ENCODE assay signal across 9 cellular contexts in the genomic region with DNA sequence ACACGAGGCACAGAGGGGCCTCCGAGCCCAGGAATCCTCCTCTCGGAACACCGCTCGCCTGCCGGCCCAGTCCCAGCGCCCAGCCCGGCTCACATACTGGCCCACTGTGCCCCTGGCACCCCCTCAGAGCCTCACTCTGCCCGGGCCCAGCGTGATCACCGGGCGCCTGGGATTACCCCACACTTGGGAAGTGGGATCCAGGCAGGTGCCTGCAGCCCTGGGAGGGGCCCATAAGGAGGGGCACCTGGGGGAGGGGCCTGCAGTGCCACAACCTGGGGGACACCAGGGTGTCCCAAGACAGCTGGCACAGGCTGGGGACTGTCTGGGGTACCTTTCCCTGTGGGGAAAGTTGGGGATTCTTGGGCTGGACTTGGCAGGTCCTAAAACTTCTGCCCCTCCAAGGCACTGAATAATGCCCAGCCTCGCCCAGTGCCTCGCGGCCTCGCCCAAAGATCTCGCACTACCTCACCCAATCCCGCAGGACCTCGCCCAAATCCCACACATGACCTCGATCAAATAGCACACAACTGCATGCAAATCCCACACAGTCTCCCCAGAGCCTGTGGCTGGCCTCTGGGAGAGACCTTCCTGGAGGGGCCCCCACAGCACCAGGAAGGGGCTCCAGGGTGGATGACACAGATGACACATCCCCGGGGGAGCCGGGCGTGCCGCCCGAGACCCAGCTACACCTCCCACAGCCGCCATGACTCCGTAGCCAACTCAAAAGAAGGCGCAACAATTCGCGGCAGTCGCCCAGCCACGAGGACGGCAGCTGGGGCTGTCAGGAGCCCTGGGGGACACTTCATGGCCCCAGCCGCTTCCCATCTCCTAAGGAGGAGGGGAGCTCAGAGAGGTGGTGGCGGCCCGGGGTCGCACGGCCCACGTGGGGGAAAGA. TPM values are rescaled to one million over a fixed set of nuclear protein-coding genes. Genes with fewer than 3 reads are reported as not detected.
DNase-seq lines count a peak whose midpoint lies in the region; ATAC-seq and TF ChIP-seq lines count a peak whose summit lies in the region.
"Had no signal": no experiment of that assay in that cellular context is flagged by ENCODE, and none has a peak within 500 bp of the region (broad histone marks: within the 10 kb centered on the region; RNA-seq: fewer than 3 reads in every experiment).

No MANE protein-coding gene starts in this region.

- no peak overlapping the region for H3K4me3 ChIP-seq in CD4-positive, CD25-positive, alpha-beta regulatory T cell (ENCODE audit: low read depth, low read length)
- peak overlapping the region; percentile 15 to 40 for H3K4me3 ChIP-seq in duodenal mucosa (ENCODE audit: low read depth in 1 of 2, low read length in 2 of 2)

- peak overlapping the region in 3 of 4 donors; percentile 47 to 60 (median 57) for H3K4me3 Mint-ChIP-seq in CD4-positive, CD25-positive, alpha-beta regulatory T cell
- peak overlapping the region; percentile 12 to 34 (median 32) for H3K4me3 Mint-ChIP-seq in nephron

- peak overlapping the region in 1 of 2 donors; percentile 12 for H3K9ac ChIP-seq in duodenal mucosa (ENCODE audit: low read depth in 1 of 2, low read length in 2 of 2)

- no peaks in the 10 kb centered on the region for H3K9me3 Mint-ChIP-seq in CD4-positive, CD25-positive, alpha-beta regulatory T cell
- no peaks in the 10 kb centered on the region for H3K9me3 Mint-ChIP-seq in nephron

- H3K9me3 ChIP-seq in CD4-positive, CD25-positive, alpha-beta regulatory T cell (ENCODE audit: control insufficient read depth in 2 of 2, low read length in 2 of 2) = no peaks in the 10 kb centered on the region
- no peaks in the 10 kb centered on the region for H3K9me3 ChIP-seq in duodenal mucosa (ENCODE audit: control insufficient read depth in 1 of 2, low read length in 2 of 2)

- no peak for ATAC-seq in CD4-positive, CD25-positive, alpha-beta regulatory T cell (ENCODE audit: low read depth in 2 of 2)
- no peak for ATAC-seq in GM21447 (IDR thresholded peaks at IDR 0.05; ENCODE audit: unreplicated experiment)
- ATAC-seq in HG03442 (IDR thresholded peaks at IDR 0.05; ENCODE audit: unreplicated experiment) = no peak

- peak overlapping the region; percentile 17 to 96 (median 81) for H3K27ac Mint-ChIP-seq in CD4-positive, CD25-positive, alpha-beta regulatory T cell
- H3K27ac Mint-ChIP-seq in nephron = peak overlapping the region in 1 of 3 experiments; percentile 67

- H3K4me1 ChIP-seq in CD4-positive, CD25-positive, alpha-beta regulatory T cell (ENCODE audit: control insufficient read depth, insufficient read depth, low read length, poor library complexity, severe bottlenecking) = peaks cover 77% of the 10 kb centered on the region
- H3K4me1 ChIP-seq in duodenal mucosa (ENCODE audit: control insufficient read depth in 1 of 2, insufficient read depth in 2 of 2, low read length in 2 of 2) = peaks cover 61 to 84% of the 10 kb centered on the region in 2 donors

- no peaks in the 10 kb centered on the region for H3K27me3 Mint-ChIP-seq in CD4-positive, CD25-positive, alpha-beta regulatory T cell
- no peaks in the 10 kb centered on the region for H3K27me3 Mint-ChIP-seq in nephron (ENCODE audit: low read depth)

- no peaks in the 10 kb centered on the region for H3K27me3 ChIP-seq in CD4-positive, CD25-positive, alpha-beta regulatory T cell (ENCODE audit: control insufficient read depth, insufficient read depth, low read length)
- H3K27me3 ChIP-seq in duodenal mucosa (ENCODE audit: control insufficient read depth in 1 of 2, insufficient read depth in 2 of 2, low read length in 2 of 2) = no peaks in the 10 kb centered on the region

- peaks cover 0 to 53% (median 18%) of the 10 kb centered on the region in 4 donors for H3K4me1 Mint-ChIP-seq in CD4-positive, CD25-positive, alpha-beta regulatory T cell
- H3K4me1 Mint-ChIP-seq in nephron = peaks cover 32% of the 10 kb centered on the region

- H3K27ac ChIP-seq in CD4-positive, CD25-positive, alpha-beta regulatory T cell (ENCODE audit: insufficient read depth, low read length, poor library complexity, severe bottlenecking) = no peak overlapping the region
- no peak overlapping the region for H3K27ac ChIP-seq in duodenal mucosa (ENCODE audit: low read depth, low read length)

- no peaks in the 10 kb centered on the region for H3K36me3 Mint-ChIP-seq in CD4-positive, CD25-positive, alpha-beta regulatory T cell
- peaks cover 2% of the 10 kb centered on the region for H3K36me3 Mint-ChIP-seq in nephron (ENCODE audit: low read depth)

- TF ChIP-seq CTCF in nephron (IDR thresholded peaks at IDR 0.05; ENCODE audit: unreplicated experiment in 3 of 3) = no peak

- no peak for DNase-seq in CD4-positive, CD25-positive, alpha-beta regulatory T cell
- peak; percentile 50 for DNase-seq in NCI-H526 treated with DMSO at 0.1 percent for 48 hours (lab: John Stamatoyannopoulos, UW)
- DNase-seq in T1000 (lab: John Stamatoyannopoulos, UW) = no peak
- DNase-seq in anterior cingulate cortex (lab: John Stamatoyannopoulos, UW) = no peak
- DNase-seq: NCI-H146 had no signal

- no peaks in the 10 kb centered on the region for H3K36me3 ChIP-seq in CD4-positive, CD25-positive, alpha-beta regulatory T cell (ENCODE audit: control insufficient read depth, insufficient read depth, low read length)
- H3K36me3 ChIP-seq in duodenal mucosa (ENCODE audit: control insufficient read depth in 1 of 2, insufficient read depth in 2 of 2, low read length in 2 of 2) = peaks cover 0 to 12% of the 10 kb centered on the region in 2 donors

RNA-seq across cellular contexts. Expression of a gene that starts 13.7 kb away (rescaled TPM):
- total RNA-seq in CD4-positive, CD25-positive, alpha-beta regulatory T cell = 52.3 TPM
- 1 to 10 TPM; 1.2 to 1.7 (median 1.5) TPM for polyA plus RNA-seq in CD4-positive, CD25-positive, alpha-beta regulatory T cell

RNA-seq across cellular contexts. Expression of a gene that starts 49.3 kb away (rescaled TPM):
- total RNA-seq in CD4-positive, CD25-positive, alpha-beta regulatory T cell = 74.4 TPM
- polyA plus RNA-seq in CD4-positive, CD25-positive, alpha-beta regulatory T cell = 10 to 100 TPM; 17.7 to 22.7 (median 21.1) TPM
